ENCODE assay signal across 8 cellular contexts in the genomic region with DNA sequence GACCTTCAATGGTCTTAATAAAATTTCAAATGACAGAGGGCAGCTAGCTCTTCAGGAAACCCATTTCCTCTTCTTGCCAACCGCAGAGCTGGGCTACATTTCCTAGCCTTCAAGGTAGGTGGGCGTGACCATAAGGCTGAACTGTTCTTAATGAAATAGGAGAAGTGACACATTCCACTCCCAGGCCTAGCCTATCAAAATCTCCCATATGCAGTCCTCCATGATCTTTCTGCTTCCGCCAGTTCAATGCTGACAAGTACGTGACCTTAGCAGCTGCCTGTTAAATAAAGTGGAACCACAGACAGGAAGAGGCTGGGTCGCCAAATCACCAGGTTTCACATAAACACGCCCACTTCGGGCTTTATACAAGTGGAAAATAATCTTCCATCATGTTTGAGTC.
A peak's percentile ranks its signal among the peaks of the same experiment; 100 is the strongest.
DNase-seq lines count a peak whose midpoint lies in the region; ATAC-seq lines count a peak whose summit lies in the region.

No MANE protein-coding gene starts in this region.

- ATAC-seq in GM21825 (IDR thresholded peaks at IDR 0.05; ENCODE audit: unreplicated experiment), result peak; percentile 94

- peak; percentile 96 for DNase-seq in GF-D8 (lab: John Stamatoyannopoulos, UW)
- peak; percentile 100 for DNase-seq in MV-4-11 (lab: John Stamatoyannopoulos, UW)
- DNase-seq in activated T-cell treated with anti-CD3 and anti-CD28 coated beads for 48 hours (ENCODE audit: low read depth), result peak; percentile 33
- peak; percentile 79 for DNase-seq in stimulated activated CD4-positive, alpha-beta T cell treated with anti-CD3 and anti-CD28 coated beads, Interleukin-1b, Interleukin-23, amount 100 ng/mL, for 48 hours
- no peak for DNase-seq in NCI-H187 treated with DMSO at 0.1 percent for 48 hours (lab: John Stamatoyannopoulos, UW)
- DNase-seq in foreskin melanocyte, result no peak
- no peak for DNase-seq in DMS153 treated with DMSO at 0.1 percent for 48 hours (lab: John Stamatoyannopoulos, UW; ENCODE audit: unreplicated experiment)

Comparison
In these comparisons a context has a peak if more than half of its experiments do, and no peak if none do; other contexts are left out.
1. DNase-seq: peak in GF-D8 (single experiment), MV-4-11 (single experiment), activated T-cell treated with anti-CD3 and anti-CD28 coated beads for 48 hours (single experiment) and stimulated activated CD4-positive, alpha-beta T cell treated with anti-CD3 and anti-CD28 coated beads, Interleukin-1b, Interleukin-23, amount 100 ng/mL, for 48 hours (single experiment); none in NCI-H187 treated with DMSO at 0.1 percent for 48 hours (single experiment), foreskin melanocyte (single experiment) and DMS153 treated with DMSO at 0.1 percent for 48 hours (single experiment).